In the genomic region with DNA sequence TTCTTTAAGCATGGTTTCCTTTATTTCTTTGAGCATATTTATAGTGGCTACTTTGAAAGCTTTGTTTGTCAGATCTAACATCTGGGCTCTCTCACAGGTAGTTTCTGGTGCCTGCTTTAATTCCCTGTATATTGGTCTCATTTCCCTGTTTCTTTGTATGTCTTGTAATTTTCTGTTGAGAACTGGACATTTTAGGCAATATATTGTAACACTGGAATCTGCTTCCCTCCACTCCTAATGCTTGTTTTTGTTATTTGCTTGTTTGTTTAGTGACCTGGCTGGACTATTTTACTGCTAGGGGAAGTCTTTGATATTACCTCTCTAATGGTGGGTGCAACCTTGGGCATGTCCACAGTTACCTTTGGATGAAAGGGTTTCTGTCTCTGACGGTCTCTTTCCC, we compare ENCODE assay signal across 28 cellular contexts.
"Had no signal": no experiment of that assay in that cellular context is flagged by ENCODE, and none has a peak within 500 bp of the region (broad histone marks: within the 10 kb centered on the region; RNA-seq: fewer than 3 reads in every experiment).

No MANE protein-coding gene starts in this region.

- H3K27ac Mint-ChIP-seq: stimulated activated effector memory CD8-positive, alpha-beta T cell treated with anti-CD3 and anti-CD28 coated beads, Interleukin-12 subunit alpha, Interleukin-12 subunit beta, amount 100 ng/mL, for 72 hours; stimulated activated memory B cell treated with anti-CD40 and anti-IgM and Interleukin-4, amounts not matched to agents 10 μg/mL and 1 μg/mL and 100 μg/mL, for 72 hours; stimulated activated naive B cell treated with anti-CD40 and anti-IgM and Interleukin-4, amounts not matched to agents 10 μg/mL and 1 μg/mL and 100 μg/mL, for 72 hours; stimulated activated naive CD8-positive, alpha-beta T cell treated with anti-CD3 and anti-CD28 coated beads, Interleukin-15, amount 100 ng/mL, for 72 hours; stimulated activated naive CD8-positive, alpha-beta T cell treated with anti-CD3 and anti-CD28 coated beads, Interleukin-15, Interleukin-2, amounts not matched to agents 100 ng/mL and 50 ng/mL, for 24 hours had no signal

- H3K9me3 ChIP-seq: testis, thoracic aorta, thyroid gland, tibial artery, transverse colon, upper lobe of right lung, vagina had no signal

- DNase-seq: stimulated activated CD4-positive, alpha-beta T cell treated with anti-CD3 and anti-CD28 coated beads, Interleukin-2, amount 100 ng/mL, for 48 hours; stimulated activated CD4-positive, alpha-beta T cell treated with anti-CD3 and anti-CD28 coated beads, Interleukin-4, amount 100 ng/mL, for 1 hour; stimulated activated CD4-positive, alpha-beta T cell treated with anti-CD3 and anti-CD28 coated beads, Interleukin-4, amount 100 ng/mL, for 24 hours; stimulated activated CD4-positive, alpha-beta T cell treated with anti-CD3 and anti-CD28 coated beads, Interleukin-4, amount 100 ng/mL, for 4 hours; stimulated activated CD8-positive, alpha-beta memory T cell treated with anti-CD3 and anti-CD28 coated beads, Interleukin-4, amount 100 ng/mL, for 48 hours; stimulated activated naive B cell treated with anti-CD40 and anti-IgM and Interleukin-4, amounts not matched to agents 10 μg/mL and 1 μg/mL and 100 μg/mL, for 72 hours; stimulated activated naive CD4-positive, alpha-beta T cell; stimulated activated naive CD4-positive, alpha-beta T cell treated with Interleukin-2 at 50 U/mL for 16 hours; stimulated activated naive CD8-positive, alpha-beta T cell treated with anti-CD3 and anti-CD28 coated beads, Interleukin-15, amount 100 ng/mL, for 72 hours; stimulated activated naive CD8-positive, alpha-beta T cell treated with anti-CD3 and anti-CD28 coated beads, Interleukin-15, Interleukin-2, amounts not matched to agents 100 U/mL and 50 U/mL, for 24 hours; stomach; substantia nigra; testis; thyroid gland; tibial artery; transverse colon; trophoblast cell; upper lobe of left lung; upper lobe of right lung; uterus had no signal

- H3K27ac ChIP-seq: stomach, suprapubic skin, testis, thoracic aorta, thyroid gland, tibial artery, tibial nerve, transverse colon, upper lobe of left lung, upper lobe of right lung, uterus, vagina had no signal

- H3K4me1 ChIP-seq: stomach, suprapubic skin, testis, thyroid gland, tibial artery, tibial nerve, transverse colon, upper lobe of left lung, upper lobe of right lung, uterus, vagina had no signal

- H3K36me3 Mint-ChIP-seq: stimulated activated effector memory CD8-positive, alpha-beta T cell treated with anti-CD3 and anti-CD28 coated beads, Interleukin-12 subunit alpha, Interleukin-12 subunit beta, amount 100 ng/mL, for 72 hours; stimulated activated memory B cell treated with anti-CD40 and anti-IgM and Interleukin-4, amounts not matched to agents 10 μg/mL and 1 μg/mL and 100 μg/mL, for 72 hours; stimulated activated naive B cell treated with anti-CD40 and anti-IgM and Interleukin-4, amounts not matched to agents 10 μg/mL and 1 μg/mL and 100 μg/mL, for 72 hours had no signal

- H3K36me3 ChIP-seq: stomach, suprapubic skin, thoracic aorta, thyroid gland, tibial artery, transverse colon, upper lobe of left lung, upper lobe of right lung, uterus, vagina had no signal

- H3K4me3 Mint-ChIP-seq: stimulated activated effector memory CD8-positive, alpha-beta T cell treated with anti-CD3 and anti-CD28 coated beads, Interleukin-12 subunit alpha, Interleukin-12 subunit beta, amount 100 ng/mL, for 72 hours; stimulated activated memory B cell treated with anti-CD40 and anti-IgM and Interleukin-4, amounts not matched to agents 10 μg/mL and 1 μg/mL and 100 μg/mL, for 72 hours; stimulated activated naive B cell treated with anti-CD40 and anti-IgM and Interleukin-4, amounts not matched to agents 10 μg/mL and 1 μg/mL and 100 μg/mL, for 72 hours; stimulated activated naive CD8-positive, alpha-beta T cell treated with anti-CD3 and anti-CD28 coated beads, Interleukin-15, amount 100 ng/mL, for 72 hours; stimulated activated naive CD8-positive, alpha-beta T cell treated with anti-CD3 and anti-CD28 coated beads, Interleukin-15, Interleukin-2, amounts not matched to agents 100 ng/mL and 50 ng/mL, for 24 hours; type B pancreatic cell had no signal

- ATAC-seq: stimulated activated effector memory CD8-positive, alpha-beta T cell treated with anti-CD3 and anti-CD28 coated beads, Interleukin-12 subunit alpha, Interleukin-12 subunit beta, amount 100 ng/mL, for 72 hours; stimulated activated memory B cell treated with anti-CD40 and anti-IgM and Interleukin-4, amounts not matched to agents 10 μg/mL and 1 μg/mL and 100 μg/mL, for 72 hours; stimulated activated naive B cell treated with anti-CD40 and anti-IgM and Interleukin-4, amounts not matched to agents 10 μg/mL and 1 μg/mL and 100 μg/mL, for 72 hours; stimulated activated naive CD8-positive, alpha-beta T cell treated with anti-CD3 and anti-CD28 coated beads, Interleukin-15, amount 100 ng/mL, for 72 hours; stimulated activated naive CD8-positive, alpha-beta T cell treated with anti-CD3 and anti-CD28 coated beads, Interleukin-15, Interleukin-2, amounts not matched to agents 100 U/mL and 50 U/mL, for 24 hours; upper lobe of right lung had no signal

- H3K4me1 Mint-ChIP-seq: stimulated activated effector memory CD8-positive, alpha-beta T cell treated with anti-CD3 and anti-CD28 coated beads, Interleukin-12 subunit alpha, Interleukin-12 subunit beta, amount 100 ng/mL, for 72 hours; stimulated activated memory B cell treated with anti-CD40 and anti-IgM and Interleukin-4, amounts not matched to agents 10 μg/mL and 1 μg/mL and 100 μg/mL, for 72 hours; stimulated activated naive B cell treated with anti-CD40 and anti-IgM and Interleukin-4, amounts not matched to agents 10 μg/mL and 1 μg/mL and 100 μg/mL, for 72 hours; stimulated activated naive CD8-positive, alpha-beta T cell treated with anti-CD3 and anti-CD28 coated beads, Interleukin-15, amount 100 ng/mL, for 72 hours had no signal

- H3K4me3 ChIP-seq: stomach, suprapubic skin, testis, thoracic aorta, thyroid gland, tibial artery, tibial nerve, transverse colon, upper lobe of left lung, upper lobe of right lung, uterus, vagina had no signal

- H3K27me3 Mint-ChIP-seq: stimulated activated memory B cell treated with anti-CD40 and anti-IgM and Interleukin-4, amounts not matched to agents 10 μg/mL and 1 μg/mL and 100 μg/mL, for 72 hours; stimulated activated naive B cell treated with anti-CD40 and anti-IgM and Interleukin-4, amounts not matched to agents 10 μg/mL and 1 μg/mL and 100 μg/mL, for 72 hours; stimulated activated naive CD8-positive, alpha-beta T cell treated with anti-CD3 and anti-CD28 coated beads, Interleukin-15, amount 100 ng/mL, for 72 hours; stimulated activated naive CD8-positive, alpha-beta T cell treated with anti-CD3 and anti-CD28 coated beads, Interleukin-15, Interleukin-2, amounts not matched to agents 100 ng/mL and 50 ng/mL, for 24 hours; type B pancreatic cell had no signal
